8 cellular contexts compared by ENCODE assay signal in genomic region chr7:97971120-97971989, GRCh38. TPM values are rescaled to one million over a fixed set of nuclear protein-coding genes. Genes with fewer than 3 reads are reported as not detected.
DNase-seq lines count a peak whose midpoint lies in the region; ATAC-seq, FAIRE-seq and TF ChIP-seq lines count a peak whose summit lies in the region.

No MANE protein-coding gene starts in this region.

- H3K36me3 ChIP-seq in heart right ventricle = peaks cover 0 to 32% (median under 1%) of the 10 kb centered on the region in 9 donors

- peak overlapping the region; percentile 99 for H3K4me3 Mint-ChIP-seq in activated naive CD8-positive, alpha-beta T cell

- FAIRE-seq in A549 (lab: Jason Lieb, UNC) = no peak

- intact Hi-C loops in heart right ventricle (cut with DNase I) = no loop called here

- peaks cover 18% of the 10 kb centered on the region for H3K36me3 Mint-ChIP-seq in activated naive CD8-positive, alpha-beta T cell

- CTCF ChIA-PET in A549 (lab: Yijun Ruan, JAX) = interaction anchor here (0.8 to 1.4 kb wide), 2 partner anchors 50 to 135 kb away, joined by 3 to 4 read pairs; no protein-coding TSS in a partner anchor

- TF ChIP-seq POLR2A in A549 (IDR thresholded peaks at IDR 0.05; ENCODE audit: low read length) = no peak

- H3K4me3 ChIP-seq in A549 = peak overlapping the region; percentile 93
- peak overlapping the region; percentile 95 for H3K4me3 ChIP-seq in GM12864 (ENCODE audit: low read depth, low read length)
- peak overlapping the region; percentile 88 to 100 (median 99) for H3K4me3 ChIP-seq in heart right ventricle

- H3K27me3 Mint-ChIP-seq in activated naive CD8-positive, alpha-beta T cell = no peaks in the 10 kb centered on the region

- H3K27ac ChIP-seq in A549 (peak overlapping the region; percentile 93 to 96), heart right ventricle (peak overlapping the region in 9 of 10 donors; percentile 17 to 91 (median 70))

- H3K4me1 ChIP-seq in A549 = peaks cover 8% of the 10 kb centered on the region; the same call in 1 of the 3 replicates
- H3K4me1 ChIP-seq in heart right ventricle = peaks cover 0 to 16% (median 8%) of the 10 kb centered on the region in 9 donors

- no peaks in the 10 kb centered on the region for H3K9me3 Mint-ChIP-seq in activated naive CD8-positive, alpha-beta T cell (ENCODE audit: low read depth)

- 11% methylated on average over 26 of the region's 26 CpGs for WGBS in A549 (ENCODE audit: missing lambda C conversion rate)
- 28 to 33% methylated on average over 26 of the region's 26 CpGs for WGBS in heart right ventricle, 2 donors

- TF ChIP-seq RAD21 in A549 (conservative IDR thresholded peaks at IDR 0.05 in 1 of 2, IDR thresholded peaks at IDR 0.05 in 1 of 2) = no peak

- no peaks in the 10 kb centered on the region for H3K27me3 ChIP-seq in heart right ventricle

- H3K4me2 ChIP-seq in A549 = peak overlapping the region; percentile 89

- POLR2A ChIA-PET in A549 (lab: Yijun Ruan, JAX) = interaction anchor here (0.6 kb wide), 1 partner anchor 55 kb away, joined by 5 read pairs; no protein-coding TSS in a partner anchor

- H3K9me3 ChIP-seq in A549 (no peaks in the 10 kb centered on the region), heart right ventricle (no peaks in the 10 kb centered on the region)

- no peak for TF ChIP-seq EP300 in A549 (IDR thresholded peaks at IDR 0.05)

- H3K4me1 Mint-ChIP-seq in activated naive CD8-positive, alpha-beta T cell (ENCODE audit: low read depth) = peaks cover 16% of the 10 kb centered on the region

- no peak for TF ChIP-seq CTCF in A549 (IDR thresholded peaks at IDR 0.05)
- TF ChIP-seq CTCF in GM12864 (IDR thresholded peaks at IDR 0.05; ENCODE audit: low read depth, low read length, missing control alignments) = no peak
- no peak for TF ChIP-seq CTCF in heart right ventricle (IDR thresholded peaks at IDR 0.05)

- ATAC-seq in A549 (peak; percentile 75), HG02763 (IDR thresholded peaks at IDR 0.05; ENCODE audit: unreplicated experiment) (peak; percentile 29), heart right ventricle (peak; percentile 4 to 64 (median 30)), GM21367 (IDR thresholded peaks at IDR 0.05; ENCODE audit: unreplicated experiment) (no peak)

- peak overlapping the region; percentile 98 for H3K27ac Mint-ChIP-seq in activated naive CD8-positive, alpha-beta T cell

- DNase-seq in A549 (ENCODE audit: low read depth in 1 of 2, low spot score in 1 of 2) (peak; percentile 18 to 57), GM12864 (ENCODE audit: low read depth) (peak; percentile 54), NCI-H146 treated with DMSO at 0.1 percent for 48 hours (lab: John Stamatoyannopoulos, UW; ENCODE audit: unreplicated experiment) (peak; percentile 22), heart right ventricle (peak in 1 of 2 donors; percentile 5), putamen (ENCODE audit: low spot score) (peak; percentile 2)

TF ChIP-seq in A549, 52 proteins besides CTCF, POLR2A, EP300 and RAD21:
- TF ChIP-seq CHD4 (IDR thresholded peaks at IDR 0.05; ENCODE audit: borderline replicate concordance) = no peak
- TF ChIP-seq USF2 (IDR thresholded peaks at IDR 0.05) = peak; percentile 63; the same call in 1 of the 2 replicates
- peak; percentile 43; the same call in 1 of the 2 replicates for TF ChIP-seq NPAS2 (CRISPR knock-in tag; IDR thresholded peaks at IDR 0.05; ENCODE audit: borderline replicate concordance)
- TF ChIP-seq MAX (IDR thresholded peaks at IDR 0.05) = peak; percentile 59; the same call in 1 of the 2 replicates

RNA-seq across cellular contexts. Expression of gene OCM2, which starts 18.6 kb away (rescaled TPM):
- polyA plus RNA-seq in A549 (2011; rRNA removed) (not detected in 2 replicates), A549 (2017; fragmentation: RNase III; extraction: RNeasy Plus Mini Kit Qiagen cat#74134 plus additional on column Dnase treatment) (not detected in 3 replicates), heart right ventricle (not detected)
- not detected in 2 replicates for polyA plus RNA-seq in A549 (2012; cell fraction: cytosol; rRNA removed)
- not detected in 2 replicates for polyA plus RNA-seq in A549 (2012; cell fraction: nucleus; rRNA removed)
- not detected in 2 replicates for polyA minus RNA-seq in A549 (2011; rRNA and poly(A)+ RNA removed)
- not detected for total RNA-seq in heart right ventricle
